15 cellular contexts compared by ENCODE assay signal in the genomic region with DNA sequence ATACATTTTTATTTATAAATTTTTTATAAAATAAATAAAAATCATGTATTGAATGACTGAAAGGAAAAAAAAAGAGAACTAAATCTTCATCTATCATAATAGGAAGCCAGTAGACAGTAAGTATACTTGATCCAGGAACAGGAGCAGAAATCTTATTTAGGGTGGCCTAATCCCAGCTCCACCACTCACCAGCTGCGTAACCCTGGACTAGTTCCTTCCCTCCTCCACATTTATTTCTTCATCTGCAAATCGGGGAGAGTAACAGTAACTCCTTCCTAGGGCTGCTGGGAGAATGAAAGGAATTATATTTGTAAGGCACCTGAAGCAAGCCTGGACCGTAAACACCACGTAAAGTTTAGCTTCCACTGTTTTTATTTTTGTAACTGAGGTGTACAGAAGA. TPM values are rescaled to one million over a fixed set of nuclear protein-coding genes. Genes with fewer than 3 reads are reported as not detected.
"Had no signal": no experiment of that assay in that cellular context is flagged by ENCODE, and none has a peak within 500 bp of the region (broad histone marks: within the 10 kb centered on the region; RNA-seq: fewer than 3 reads in every experiment).

No MANE protein-coding gene starts in this region.

- DNase-seq: KBM-7, NCI-H1092 treated with DMSO at 0.1 percent for 48 hours, NCI-H1436, NCI-H187, NCI-H2029, NCI-H2081 treated with DMSO at 0.1 percent for 48 hours, NCI-H2171, NCI-H226, NCI-H446 treated with DMSO at 0.1 percent for 48 hours, NCI-H510A treated with DMSO at 0.1 percent for 48 hours, NCI-H526, Right ventricle myocardium superior, RPMI8226, SIG-M5 had no signal

RNA-seq across cellular contexts. Expression of gene GLIS1, which starts 17.9 kb away (rescaled TPM):
- total RNA-seq: HT-29 had no signal
